Comparison of ENCODE assay signal across 9 cellular contexts in genomic region chr3:147409143-147410121, GRCh38. TPM values are rescaled to one million over a fixed set of nuclear protein-coding genes. Genes with fewer than 3 reads are reported as not detected.
A peak's percentile ranks its signal among the peaks of the same experiment; 100 is the strongest.
DNase-seq lines count a peak whose midpoint lies in the region; ATAC-seq, FAIRE-seq and TF ChIP-seq lines count a peak whose summit lies in the region.
"Had no signal": no experiment of that assay in that cellular context is flagged by ENCODE, and none has a peak within 500 bp of the region (broad histone marks: within the 10 kb centered on the region; RNA-seq: fewer than 3 reads in every experiment).

Gene ZIC1, plus strand, starts transcription at chr3:147409365. Its CDS starts 748 bp downstream, at chr3:147410113.

- H3K4me3 Mint-ChIP-seq in activated CD4-positive, alpha-beta T cell treated with anti-CD3 and anti-CD28 coated beads, Interleukin-2, amount 10 ng/mL, durations not matched to agents 7 days and 5 days, result peak within 1 kb of the TSS; percentile 58
- peak within 1 kb of the TSS; percentile 41 for H3K4me3 Mint-ChIP-seq in activated naive CD8-positive, alpha-beta T cell treated with anti-CD3 and anti-CD28 coated beads for 36 hours

- TF ChIP-seq EP300 in stomach (IDR thresholded peaks at IDR 0.05), result no peak

- intact Hi-C loops in kidney (cut with DNase I) (no loop called here), stomach (cut with DNase I; ENCODE audit: low total_unique reads) (no loop called here)

- no peak within 1 kb of the TSS for H3K4me3 ChIP-seq in kidney (ENCODE audit: low read length in 2 of 2)
- peak within 1 kb of the TSS; percentile 18 to 44 (median 32) for H3K4me3 ChIP-seq in stomach

- peaks cover 4% of the 10 kb centered on the region for H3K9me3 Mint-ChIP-seq in activated CD4-positive, alpha-beta T cell treated with anti-CD3 and anti-CD28 coated beads, Interleukin-2, amount 10 ng/mL, durations not matched to agents 7 days and 5 days
- H3K9me3 Mint-ChIP-seq in activated naive CD8-positive, alpha-beta T cell treated with anti-CD3 and anti-CD28 coated beads for 36 hours, result peaks cover 30% of the 10 kb centered on the region

- in situ Hi-C loops in GM13976 (cut with MboI; ENCODE audit: low sequenced_read_pairs, unreplicated experiment), result no loop called here

- H3K27ac Mint-ChIP-seq in activated CD4-positive, alpha-beta T cell treated with anti-CD3 and anti-CD28 coated beads, Interleukin-2, amount 10 ng/mL, durations not matched to agents 7 days and 5 days, result peak within 1 kb of the TSS; percentile 72
- peak within 1 kb of the TSS; percentile 72 for H3K27ac Mint-ChIP-seq in activated naive CD8-positive, alpha-beta T cell treated with anti-CD3 and anti-CD28 coated beads for 36 hours

- peaks cover 20% of the 10 kb centered on the region for H3K36me3 Mint-ChIP-seq in activated CD4-positive, alpha-beta T cell treated with anti-CD3 and anti-CD28 coated beads, Interleukin-2, amount 10 ng/mL, durations not matched to agents 7 days and 5 days (ENCODE audit: low read depth)
- H3K36me3 Mint-ChIP-seq in activated naive CD8-positive, alpha-beta T cell treated with anti-CD3 and anti-CD28 coated beads for 36 hours, result peaks cover 36% of the 10 kb centered on the region

- FAIRE-seq in kidney (lab: Jason Lieb, UNC), result no peak

- 9 to 18% (median 15%) methylated on average over 71 to 80 of the region's 80 CpGs for WGBS in stomach, 5 donors

- peaks cover 77% of the 10 kb centered on the region for H3K27me3 Mint-ChIP-seq in activated CD4-positive, alpha-beta T cell treated with anti-CD3 and anti-CD28 coated beads, Interleukin-2, amount 10 ng/mL, durations not matched to agents 7 days and 5 days
- peaks cover 96% of the 10 kb centered on the region for H3K27me3 Mint-ChIP-seq in activated naive CD8-positive, alpha-beta T cell treated with anti-CD3 and anti-CD28 coated beads for 36 hours

- DNase-seq in activated CD4-positive, alpha-beta T cell treated with anti-CD3 and anti-CD28 coated beads, Interleukin-2, amount 10 ng/mL, durations not matched to agents 7 days and 5 days, result no peak
- no peak for DNase-seq in activated CD4-positive, alpha-beta T cell treated with anti-CD3 and anti-CD28 coated beads, Interleukin-2, amount 50 U/mL, for 48 hours
- no peak for DNase-seq in activated naive CD8-positive, alpha-beta T cell treated with anti-CD3 and anti-CD28 coated beads for 36 hours
- peak; percentile 63 for DNase-seq in kidney
- no peak for DNase-seq in stomach
- no peak for DNase-seq in DMS 273 treated with DMSO at 0.1 percent for 48 hours (lab: John Stamatoyannopoulos, UW)
- DNase-seq in GM13976 (ENCODE audit: low spot score), result no peak

- H3K9me3 ChIP-seq in kidney (ENCODE audit: control insufficient read depth in 1 of 2, low read length in 2 of 2), result no peaks in the 10 kb centered on the region
- peaks cover 4 to 81% (median 28%) of the 10 kb centered on the region in 4 donors for H3K9me3 ChIP-seq in stomach

- CTCF ChIA-PET in activated CD4-positive, alpha-beta T cell treated with anti-CD3 and anti-CD28 coated beads, Interleukin-2, amount 10 ng/mL, durations not matched to agents 7 days and 5 days (lab: Charles Lee), result interaction anchor here (0.7 kb wide), 1 partner anchor 30 kb away, joined by 6 read pairs; no protein-coding TSS in a partner anchor

- peaks cover 19% of the 10 kb centered on the region for H3K4me1 Mint-ChIP-seq in activated CD4-positive, alpha-beta T cell treated with anti-CD3 and anti-CD28 coated beads, Interleukin-2, amount 10 ng/mL, durations not matched to agents 7 days and 5 days
- peaks cover 34% of the 10 kb centered on the region for H3K4me1 Mint-ChIP-seq in activated naive CD8-positive, alpha-beta T cell treated with anti-CD3 and anti-CD28 coated beads for 36 hours

- ATAC-seq in HG03108 (IDR thresholded peaks at IDR 0.05; ENCODE audit: unreplicated experiment), result no peak

- peaks cover 77 to 100% (median 100%) of the 10 kb centered on the region in 3 donors for H3K27me3 ChIP-seq in stomach

- POLR2A ChIA-PET in activated CD4-positive, alpha-beta T cell treated with anti-CD3 and anti-CD28 coated beads, Interleukin-2, amount 10 ng/mL, durations not matched to agents 7 days and 5 days (lab: Charles Lee), result no interaction called here

- H3K4me1 ChIP-seq in kidney (ENCODE audit: control insufficient read depth in 1 of 2, insufficient read depth in 1 of 2, low read depth in 1 of 2, low read length in 2 of 2) (peaks cover 0 to 8% of the 10 kb centered on the region in 2 donors), stomach (peaks cover 26 to 72% (median 48%) of the 10 kb centered on the region in 4 donors)

- no peak within 1 kb of the TSS for H3K9ac ChIP-seq in kidney (ENCODE audit: low read length in 2 of 2)

- no peak within 1 kb of the TSS for H3K27ac ChIP-seq in kidney (ENCODE audit: low read depth in 2 of 2, low read length in 2 of 2)
- H3K27ac ChIP-seq in stomach, result no peak within 1 kb of the TSS

- no peak for TF ChIP-seq POLR2A in stomach (IDR thresholded peaks at IDR 0.05)

- TF ChIP-seq CTCF in kidney (IDR thresholded peaks at IDR 0.05; ENCODE audit: borderline replicate concordance, extremely low read depth, insufficient read depth), result no peak
- no peak for TF ChIP-seq CTCF in stomach (IDR thresholded peaks at IDR 0.05)
- no peak for TF ChIP-seq CTCF in GM13976 (IDR thresholded peaks at IDR 0.05; ENCODE audit: borderline replicate concordance, control extremely low read depth, extremely low read depth, insufficient read depth, missing control alignments)

- H3K36me3 ChIP-seq in kidney (ENCODE audit: control insufficient read depth in 1 of 2, insufficient read depth in 2 of 2, low read length in 2 of 2), result no peaks in the 10 kb centered on the region
- H3K36me3 ChIP-seq in stomach, result no peaks in the 10 kb centered on the region

RNA-seq across cellular contexts. Expression of gene ZIC1, which starts in this region (rescaled TPM):
- total RNA-seq in activated CD4-positive, alpha-beta T cell treated with anti-CD3 and anti-CD28 coated beads, Interleukin-2, amount 10 ng/mL, durations not matched to agents 7 days and 5 days, result not detected
- not detected for total RNA-seq in activated naive CD8-positive, alpha-beta T cell treated with anti-CD3 and anti-CD28 coated beads for 36 hours
- total RNA-seq in kidney, result not detected
- not detected for polyA plus RNA-seq in kidney (ENCODE audit: insufficient read depth, low read depth, low replicate concordance)
- not detected for total RNA-seq in stomach
- polyA plus RNA-seq in stomach, result under 1 TPM in 1 of 3 donors, not detected in 2; 0.76 TPM
- polyA plus RNA-seq: esophagus had no signal

Comparison
In these comparisons a context has a peak if more than half of its experiments do, and no peak if none do; other contexts are left out.
1. Peak in DNase-seq in kidney; RNA of the gene not detected or under 1 TPM.
2. H3K4me3 ChIP-seq: peak in stomach (4 of 4); none in kidney (0 of 2).